In the genomic region with DNA sequence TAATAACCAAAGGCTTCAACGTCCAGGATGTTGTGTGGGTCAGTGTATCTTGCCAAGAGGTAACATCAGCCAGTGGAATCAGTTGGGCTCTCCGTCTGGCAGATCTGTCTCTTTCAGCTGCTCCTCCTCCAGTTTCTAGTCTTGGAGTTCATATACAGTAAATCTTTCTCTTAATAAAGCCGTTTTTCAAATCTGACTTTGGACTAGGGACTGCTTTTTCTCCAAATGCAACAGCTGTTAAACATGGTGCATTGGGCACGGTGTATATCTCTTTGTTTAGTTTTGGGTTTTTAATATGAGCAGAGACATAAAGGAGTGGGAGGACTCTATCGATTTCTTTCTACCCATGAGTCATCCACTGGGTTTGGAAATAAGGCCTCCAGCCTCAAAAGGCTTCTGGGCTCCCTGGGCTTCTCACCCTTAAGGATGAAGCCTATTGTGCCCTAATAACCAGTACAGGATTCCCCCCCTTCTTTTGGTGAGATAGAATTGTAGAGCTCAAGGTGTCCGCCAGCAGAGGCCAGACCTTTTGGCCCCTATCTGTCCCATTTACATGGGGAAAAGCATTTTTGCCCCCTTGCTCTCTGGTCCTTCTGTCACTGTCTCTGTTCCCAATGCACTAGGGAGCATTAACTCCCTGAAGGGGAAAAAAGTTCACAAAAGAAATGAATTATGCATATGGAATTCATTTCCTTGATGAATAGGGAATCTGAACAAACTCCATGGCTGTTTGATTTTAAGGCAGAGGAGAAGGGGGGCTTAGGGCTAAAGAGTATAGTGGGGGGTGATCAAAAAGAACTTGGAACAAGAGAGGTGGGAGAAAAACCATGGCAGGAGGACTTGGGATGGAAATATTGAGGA, we compare ENCODE assay signal across 10 cellular contexts.
DNase-seq lines count a peak whose midpoint lies in the region; ATAC-seq and TF ChIP-seq lines count a peak whose summit lies in the region.
"Had no signal": no experiment of that assay in that cellular context is flagged by ENCODE, and none has a peak within 500 bp of the region (broad histone marks: within the 10 kb centered on the region; RNA-seq: fewer than 3 reads in every experiment).

No MANE protein-coding gene starts in this region.

- H3K4me1 ChIP-seq in foreskin keratinocyte, result peaks cover 7% of the 10 kb centered on the region
- peaks cover 33 to 88% (median 54%) of the 10 kb centered on the region in 4 donors for H3K4me1 ChIP-seq in stomach

- H3K9me3 ChIP-seq in SK-N-MC (ENCODE audit: low read depth, low read length) (no peaks in the 10 kb centered on the region), stomach (no peaks in the 10 kb centered on the region)

- peaks cover 19% of the 10 kb centered on the region; the same call in 1 of the 2 replicates for H3K36me3 ChIP-seq in SK-N-MC (ENCODE audit: insufficient read depth, low read length)
- H3K36me3 ChIP-seq in stomach, result no peaks in the 10 kb centered on the region

- H3K9ac ChIP-seq in SK-N-MC (ENCODE audit: insufficient read length), result peak overlapping the region; percentile 56

- H3K27me3 ChIP-seq in foreskin keratinocyte (no peaks in the 10 kb centered on the region), stomach (no peaks in the 10 kb centered on the region)

- ATAC-seq in foreskin keratinocyte, result peak; percentile 41
- ATAC-seq in activated naive CD8-positive, alpha-beta T cell treated with anti-CD3 and anti-CD28 coated beads, Interleukin-2, amount 50 U/mL, for 24 hours, result no peak
- ATAC-seq: activated T-helper 17 cell treated with anti-CD3 and anti-CD28 coated beads, Interleukin-2, amount 50 U/mL, for 72 hours had no signal

- intact Hi-C loops in stomach (cut with DNase I; ENCODE audit: low total_unique reads), result no loop called here

- H3K4me3 Mint-ChIP-seq in HFFc6, result peak overlapping the region; percentile 4; the same call in 1 of the 2 replicates
- no peak overlapping the region for H3K4me3 Mint-ChIP-seq in activated naive CD8-positive, alpha-beta T cell treated with anti-CD3 and anti-CD28 coated beads, Interleukin-2, amount 50 U/mL, for 24 hours
- H3K4me3 Mint-ChIP-seq: activated T-helper 17 cell treated with anti-CD3 and anti-CD28 coated beads, Interleukin-2, amount 50 U/mL, for 72 hours had no signal

- H3K4me1 Mint-ChIP-seq in HFFc6 (ENCODE audit: low read depth), result peaks cover 44% of the 10 kb centered on the region
- H3K4me1 Mint-ChIP-seq in activated naive CD8-positive, alpha-beta T cell treated with anti-CD3 and anti-CD28 coated beads, Interleukin-2, amount 50 U/mL, for 24 hours, result no peaks in the 10 kb centered on the region
- H3K4me1 Mint-ChIP-seq: activated T-helper 17 cell treated with anti-CD3 and anti-CD28 coated beads, Interleukin-2, amount 50 U/mL, for 72 hours had no signal

- H3K27ac Mint-ChIP-seq in HFFc6, result peak overlapping the region; percentile 25
- no peak overlapping the region for H3K27ac Mint-ChIP-seq in activated naive CD8-positive, alpha-beta T cell treated with anti-CD3 and anti-CD28 coated beads, Interleukin-2, amount 50 U/mL, for 24 hours
- H3K27ac Mint-ChIP-seq: activated T-helper 17 cell treated with anti-CD3 and anti-CD28 coated beads, Interleukin-2, amount 50 U/mL, for 72 hours had no signal

- DNase-seq in HFFc6 (no peak), SK-N-MC (ENCODE audit: low read depth, low spot score) (peak; percentile 71), foreskin keratinocyte (peak in 1 of 2 donors; percentile 20), stomach (no peak), A172 (ENCODE audit: low spot score) (no peak), GDM1 (lab: John Stamatoyannopoulos, UW) (no peak)
- DNase-seq in activated naive CD8-positive, alpha-beta T cell treated with anti-CD3 and anti-CD28 coated beads, Interleukin-2, amount 50 U/mL, for 24 hours, result no peak
- DNase-seq: NCI-H510A had no signal

- peaks cover 6% of the 10 kb centered on the region; the same call in 1 of the 2 replicates for H3K36me3 Mint-ChIP-seq in HFFc6 (ENCODE audit: low read depth)
- no peaks in the 10 kb centered on the region for H3K36me3 Mint-ChIP-seq in activated naive CD8-positive, alpha-beta T cell treated with anti-CD3 and anti-CD28 coated beads, Interleukin-2, amount 50 U/mL, for 24 hours (ENCODE audit: low read depth)

- no peak for TF ChIP-seq CTCF in HFFc6 (IDR thresholded peaks at IDR 0.05)
- no peak for TF ChIP-seq CTCF in foreskin keratinocyte (conservative IDR thresholded peaks at IDR 0.05)
- TF ChIP-seq CTCF in stomach (IDR thresholded peaks at IDR 0.05), result no peak

- H3K9me3 Mint-ChIP-seq in HFFc6, result no peaks in the 10 kb centered on the region
- H3K9me3 Mint-ChIP-seq in activated naive CD8-positive, alpha-beta T cell treated with anti-CD3 and anti-CD28 coated beads, Interleukin-2, amount 50 U/mL, for 24 hours, result no peaks in the 10 kb centered on the region

- H3K27me3 Mint-ChIP-seq in HFFc6 (ENCODE audit: insufficient read depth), result no peaks in the 10 kb centered on the region; the same call in 1 of the 2 replicates
- H3K27me3 Mint-ChIP-seq in activated naive CD8-positive, alpha-beta T cell treated with anti-CD3 and anti-CD28 coated beads, Interleukin-2, amount 50 U/mL, for 24 hours, result no peaks in the 10 kb centered on the region
- H3K27me3 Mint-ChIP-seq: activated T-helper 17 cell treated with anti-CD3 and anti-CD28 coated beads, Interleukin-2, amount 50 U/mL, for 72 hours had no signal

- H3K27ac ChIP-seq in SK-N-MC (peak overlapping the region; percentile 96), foreskin keratinocyte (no peak overlapping the region), stomach (peak overlapping the region in 4 of 5 donors; percentile 50 to 81 (median 69))
- H3K27ac ChIP-seq: epithelial cell of prostate had no signal

- 37 to 57% (median 56%) methylated on average over 6 of the region's 6 CpGs for WGBS in stomach, 5 donors

- H3K4me3 ChIP-seq in SK-N-MC (peak overlapping the region; percentile 74), stomach (no peak overlapping the region)

- TF ChIP-seq POLR2A in stomach (IDR thresholded peaks at IDR 0.05), result no peak

- no peak for TF ChIP-seq EP300 in stomach (IDR thresholded peaks at IDR 0.05)
